ENCODE assay signal across 14 cellular contexts in the genomic region with DNA sequence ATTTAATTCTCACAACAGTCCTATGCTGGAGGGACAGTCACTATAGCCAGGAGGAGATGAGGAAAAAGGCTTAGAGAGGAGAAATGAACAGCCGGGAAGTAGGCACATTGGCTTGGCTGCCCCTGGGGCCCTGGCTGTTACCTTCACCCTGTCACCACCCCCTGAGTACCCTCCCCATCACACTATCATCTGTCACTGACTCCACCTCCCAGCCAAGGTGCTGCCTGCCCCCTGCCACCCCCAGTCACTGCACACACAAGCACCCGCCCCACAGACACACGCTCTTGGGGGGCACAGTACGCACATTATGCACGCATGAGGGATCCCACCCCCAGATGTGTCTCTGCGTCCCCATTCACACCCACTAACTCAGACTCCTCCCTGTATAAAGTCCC.
DNase-seq lines count a peak whose midpoint lies in the region; ATAC-seq lines count a peak whose summit lies in the region.
"Had no signal": no experiment of that assay in that cellular context is flagged by ENCODE, and none has a peak within 500 bp of the region (broad histone marks: within the 10 kb centered on the region; RNA-seq: fewer than 3 reads in every experiment).

No MANE protein-coding gene starts in this region.

- DNase-seq in NCI-H82 (lab: John Stamatoyannopoulos, UW) (peak; percentile 22), NCI-H82 treated with DMSO at 0.1 percent for 48 hours (lab: John Stamatoyannopoulos, UW; ENCODE audit: unreplicated experiment) (no peak), NCI-H69 (lab: John Stamatoyannopoulos, UW) (peak; percentile 65), left kidney (ENCODE audit: low read depth, low spot score) (peak; percentile 47), activated gamma-delta T cell (lab: John Stamatoyannopoulos, UW) (no peak)
- DNase-seq: 8988T; AML-193; Caco-2; CD8-positive, alpha-beta memory T cell; DND-41; GDM1 had no signal

- ATAC-seq in HG02885 (IDR thresholded peaks at IDR 0.05; ENCODE audit: poor library complexity, unreplicated experiment) = no peak
- ATAC-seq in HG03039 (IDR thresholded peaks at IDR 0.05; ENCODE audit: unreplicated experiment) = no peak
- ATAC-seq: HCT116 had no signal

Comparison
In these comparisons a context has a peak if more than half of its experiments do, and no peak if none do; other contexts are left out.
1. DNase-seq: peak in NCI-H82 (single experiment), NCI-H69 (single experiment) and left kidney (single experiment); none in NCI-H82 treated with DMSO at 0.1 percent for 48 hours (single experiment) and activated gamma-delta T cell (single experiment).